28 cellular contexts compared by ENCODE assay signal in the genomic region with DNA sequence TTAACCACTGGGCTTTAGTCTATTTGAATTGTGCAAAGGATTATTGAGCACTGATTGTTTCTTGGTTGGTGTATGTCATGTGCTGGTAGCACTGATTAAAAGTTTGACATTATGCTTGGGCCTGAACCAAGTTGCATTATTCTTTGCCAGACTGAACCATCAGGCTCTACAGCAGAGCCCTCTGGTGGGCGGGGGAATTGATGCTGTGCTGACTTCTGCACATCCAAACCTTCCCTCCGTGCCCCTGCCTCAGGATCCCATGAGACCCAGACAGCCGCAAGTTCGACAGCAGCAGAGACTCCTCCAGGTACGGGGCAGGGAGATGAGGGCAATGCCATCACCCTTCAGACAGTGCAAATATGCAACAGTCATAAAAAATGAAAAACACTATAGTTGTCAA. TPM values are rescaled to one million over a fixed set of nuclear protein-coding genes. Genes with fewer than 3 reads are reported as not detected.
A peak's percentile ranks its signal among the peaks of the same experiment; 100 is the strongest.
DNase-seq lines count a peak whose midpoint lies in the region; ATAC-seq, FAIRE-seq and TF ChIP-seq lines count a peak whose summit lies in the region.
"Had no signal": no experiment of that assay in that cellular context is flagged by ENCODE, and none has a peak within 500 bp of the region (broad histone marks: within the 10 kb centered on the region; RNA-seq: fewer than 3 reads in every experiment).

No MANE protein-coding gene starts in this region.

- FAIRE-seq in H54 (lab: Jason Lieb, UNC): no peak
- FAIRE-seq: D721Med, HTR-8/SVneo had no signal

- H3K79me2 ChIP-seq in OCI-LY1 (ENCODE audit: insufficient read depth, low read length): no peaks in the 10 kb centered on the region

- no peaks in the 10 kb centered on the region for H3K27me3 ChIP-seq in OCI-LY1 (ENCODE audit: insufficient read depth, low read length)
- no peaks in the 10 kb centered on the region for H3K27me3 ChIP-seq in neutrophil

- H3K4me3 ChIP-seq in OCI-LY1 (ENCODE audit: low read depth, low read length, poor library complexity, severe bottlenecking) (no peak overlapping the region), choroid plexus epithelial cell (ENCODE audit: low read depth, low read length) (no peak overlapping the region), neutrophil (ENCODE audit: low read depth in 1 of 2, low read length in 1 of 2) (no peak overlapping the region)
- H3K4me3 ChIP-seq: coronary artery, psoas muscle, skin epidermis had no signal

- H4K20me1 ChIP-seq in OCI-LY1 (ENCODE audit: insufficient read depth, low read length): no peaks in the 10 kb centered on the region

- H3K4me1 ChIP-seq in OCI-LY1 (ENCODE audit: insufficient read depth, low read length, severe bottlenecking) (peaks cover 5% of the 10 kb centered on the region), neutrophil (ENCODE audit: control insufficient read depth in 1 of 2, insufficient read depth in 1 of 2, low read depth in 1 of 2, low read length in 1 of 2) (no peaks in the 10 kb centered on the region)
- H3K4me1 ChIP-seq: psoas muscle had no signal

- H3K36me3 ChIP-seq in OCI-LY1 (ENCODE audit: insufficient read depth, low read length): no peaks in the 10 kb centered on the region
- H3K36me3 ChIP-seq in neutrophil: no peaks in the 10 kb centered on the region

- H3K27ac ChIP-seq in OCI-LY1 (ENCODE audit: low read depth, low read length, poor library complexity, severe bottlenecking) (no peak overlapping the region), neutrophil (no peak overlapping the region)
- H3K27ac ChIP-seq: coronary artery, psoas muscle, skin epidermis had no signal

- no peak overlapping the region for H3K4me2 ChIP-seq in OCI-LY1 (ENCODE audit: low read length)

- H3K9ac ChIP-seq in OCI-LY1 (ENCODE audit: low read length): no peak overlapping the region

- no peaks in the 10 kb centered on the region for H3F3A ChIP-seq in OCI-LY1 (ENCODE audit: insufficient read depth, low read length)

- no peak for ATAC-seq in omental fat pad (ENCODE audit: low FRiP score)
- ATAC-seq: psoas muscle; stimulated activated naive CD8-positive, alpha-beta T cell treated with anti-CD3 and anti-CD28 coated beads, Interleukin-15, amount 100 ng/mL, for 72 hours; T-helper 17 cell had no signal

- H2AFZ ChIP-seq in OCI-LY1 (ENCODE audit: low read length): no peak overlapping the region

- H3K9me3 ChIP-seq in OCI-LY1 (ENCODE audit: low read length) (no peaks in the 10 kb centered on the region), neutrophil (no peaks in the 10 kb centered on the region)
- H3K9me3 ChIP-seq: psoas muscle had no signal

- peak; percentile 37; the same call in 1 of the 2 replicates for TF ChIP-seq CTCF in OCI-LY1 (IDR thresholded peaks at IDR 0.05; ENCODE audit: low read length)
- TF ChIP-seq CTCF in choroid plexus epithelial cell (conservative IDR thresholded peaks at IDR 0.05; ENCODE audit: low read depth, low read length): peak; percentile 26
- TF ChIP-seq CTCF in neutrophil (IDR thresholded peaks at IDR 0.05): peak; percentile 10
- no peak for TF ChIP-seq CTCF in omental fat pad (IDR thresholded peaks at IDR 0.05)

- DNase-seq in DMS53 (lab: John Stamatoyannopoulos, UW): peak; percentile 1
- no peak for DNase-seq in DMS53 treated with DMSO at 0.1 percent for 48 hours (lab: John Stamatoyannopoulos, UW; ENCODE audit: unreplicated experiment)
- no peak for DNase-seq in choroid plexus epithelial cell (ENCODE audit: low read depth)
- DNase-seq in H54 (ENCODE audit: insufficient read length, low spot score): no peak
- DNase-seq in KG1 (lab: John Stamatoyannopoulos, UW): no peak
- no peak for DNase-seq in omental fat pad (ENCODE audit: low spot score)
- DNase-seq: 8988T; activated B cell treated with CpG ODN at 0.5 μM for 24 hours; activated CD8-positive, alpha-beta memory T cell treated with anti-CD3 and anti-CD28 coated beads for 24 hours; activated T-cell treated with anti-CD3 and anti-CD28 coated beads, Interleukin-2, amount 50 U/mL, for 48 hours; foreskin fibroblast; GF-D8; midbrain; NCI-H1105; NCI-H2081 treated with DMSO at 0.1 percent for 48 hours; NCI-H510A treated with DMSO at 0.1 percent for 48 hours; psoas muscle; stimulated activated CD4-positive, alpha-beta T cell treated with anti-CD3 and anti-CD28 coated beads, Interleukin-4, amount 100 ng/mL, for 1 hour; stimulated activated naive CD8-positive, alpha-beta T cell treated with anti-CD3 and anti-CD28 coated beads, Interleukin-15, amount 100 ng/mL, for 72 hours; T-helper 17 cell had no signal

- H3K9me2 ChIP-seq in OCI-LY1 (ENCODE audit: low read depth, low read length): no peaks in the 10 kb centered on the region

- no peak for TF ChIP-seq POLR2A in H54 (IDR thresholded peaks at IDR 0.05; ENCODE audit: low read depth, low read length)

RNA-seq across cellular contexts. Expression of a gene that starts 28.4 kb away (rescaled TPM):
- total RNA-seq in omental fat pad: 1 to 10 TPM; 5.2 to 8.3 (median 7.0) TPM
- total RNA-seq: LHCN-M2 had no signal

RNA-seq across cellular contexts. Expression of a gene that starts 47.9 kb away (rescaled TPM):
- total RNA-seq in omental fat pad: 10 to 100 TPM in 1 of 4 donors, 1 to 10 TPM in 3; 3.2 to 10.3 (median 6.5) TPM
- total RNA-seq: activated B cell treated with CpG ODN at 0.5 μM for 24 hours, B cell had no signal

Comparison
In these comparisons a context has a peak if more than half of its experiments do, and no peak if none do; other contexts are left out.
1. CTCF ChIP-seq: peak in OCI-LY1 (single experiment), choroid plexus epithelial cell (single experiment) and neutrophil (single experiment); none in omental fat pad (0 of 3).